In genomic region chr17:18371455-18371854, GRCh38 we compare ENCODE assay signal across 28 cellular contexts. TPM values are rescaled to one million over a fixed set of nuclear protein-coding genes. Genes with fewer than 3 reads are reported as not detected.
DNase-seq lines count a peak whose midpoint lies in the region; ATAC-seq, FAIRE-seq and TF ChIP-seq lines count a peak whose summit lies in the region.
"Had no signal": no experiment of that assay in that cellular context is flagged by ENCODE, and none has a peak within 500 bp of the region (broad histone marks: within the 10 kb centered on the region; RNA-seq: fewer than 3 reads in every experiment).

No MANE protein-coding gene starts in this region.

- no peak for ATAC-seq in K562
- ATAC-seq in GM18498 (IDR thresholded peaks at IDR 0.05; ENCODE audit: unreplicated experiment) = no peak
- ATAC-seq: HepG2, Panc1, SK-N-SH treated with all-trans-retinoic acid at 6 μM for 48 hours, T-cell had no signal

- H3K9me1 ChIP-seq in K562 (ENCODE audit: control insufficient read depth, insufficient read depth, low read length) = no peaks in the 10 kb centered on the region

- no peaks in the 10 kb centered on the region for H4K20me1 ChIP-seq in BLaER1 treated with 17β-estradiol and CSF1 and Interleukin-3, amounts not matched to agents 10 nM and 100 nM
- H4K20me1 ChIP-seq in KMS-11 (ENCODE audit: insufficient read depth) (no peaks in the 10 kb centered on the region), K562 (replicated peaks; ENCODE audit: control insufficient read depth, insufficient read depth, low read length) (no peaks in the 10 kb centered on the region)
- H4K20me1 ChIP-seq: BLaER1 had no signal

- peaks cover 4 to 19% (median 10%) of the 10 kb centered on the region in 11 experiments; a peak in 15 of 22 replicates for H3K9me3 ChIP-seq in BLaER1 treated with 17β-estradiol and CSF1 and Interleukin-3, amounts not matched to agents 10 nM and 100 nM (replicated peaks in 1 of 11)
- H3K9me3 ChIP-seq in K562 (replicated peaks; ENCODE audit: control insufficient read depth, insufficient read depth, low read depth, low read length) (no peaks in the 10 kb centered on the region), neuronal stem cell (replicated peaks in 1 of 2; ENCODE audit: control insufficient read depth in 2 of 2, insufficient read depth in 1 of 2, low read depth in 1 of 2, low read length in 2 of 2) (no peaks in the 10 kb centered on the region)

- no peak for TF ChIP-seq POLR2A in K562 (conservative IDR thresholded peaks at IDR 0.05)

- 18% methylated on average over 7 of the region's 7 CpGs for WGBS in K562 (ENCODE audit: insufficient coverage, low coverage, missing lambda C conversion rate)
- WGBS in neuronal stem cell (ENCODE audit: extremely low coverage in 2 of 2, insufficient read length in 2 of 2, insufficient replicate concordance in 1 of 2), 2 donors = no CpG with 5 or more reads among the region's 7 CpGs

- no peak overlapping the region for H2BK15ac ChIP-seq in neuronal stem cell (ENCODE audit: low read length)

- H3K14ac ChIP-seq in neuronal stem cell (ENCODE audit: low read length) = no peak overlapping the region

- peak overlapping the region in 6 of 11 experiments; percentile 10 to 43 (median 26); a peak in 6 of 22 replicates for H3K4me2 ChIP-seq in BLaER1 treated with 17β-estradiol and CSF1 and Interleukin-3, amounts not matched to agents 10 nM and 100 nM
- H3K4me2 ChIP-seq in KMS-11 (peak overlapping the region; percentile 57), K562 (ENCODE audit: insufficient read depth, low read length) (no peak overlapping the region), neuronal stem cell (ENCODE audit: insufficient read depth, low read length, poor library complexity, severe bottlenecking) (no peak overlapping the region)
- H3K4me2 ChIP-seq: BLaER1 had no signal

- DNase-seq in GM06990 (ENCODE audit: extremely low read depth, insufficient read length) (peak; percentile 32), K562 (ENCODE audit: extremely low read depth in 1 of 4, low spot score in 3 of 4) (no peak), neuronal stem cell (ENCODE audit: low spot score) (no peak), GM10248 (ENCODE audit: extremely low spot score) (no peak)
- DNase-seq: ACHN; Calu3; CD4-positive, alpha-beta memory T cell; DMS153; GDM1; KG1; MV-4-11; NCI-H1105 treated with DMSO at 0.1 percent for 48 hours; NCI-H2029 treated with DMSO at 0.1 percent for 48 hours; NCI-H226; NCI-H510A treated with DMSO at 0.1 percent for 48 hours; NCI-H748 treated with DMSO at 0.1 percent for 48 hours; NK-92 treated with Interleukin-12 subunit alpha and Interleukin-12 subunit beta, amount 100 ng/mL, for 24 hours; T-cell had no signal

- no peaks in the 10 kb centered on the region for H3K27me3 ChIP-seq in BLaER1 treated with 17β-estradiol and CSF1 and Interleukin-3, amounts not matched to agents 10 nM and 100 nM
- H3K27me3 ChIP-seq in GM06990 (replicated peaks; ENCODE audit: control insufficient read depth, insufficient read depth, low read length) (no peaks in the 10 kb centered on the region; the same call in 1 of the 2 replicates), KMS-11 (ENCODE audit: insufficient read depth, low read depth) (no peaks in the 10 kb centered on the region), K562 (ENCODE audit: control insufficient read depth in 2 of 2, insufficient read depth in 2 of 2, low read length in 2 of 2) (no peaks in the 10 kb centered on the region), neuronal stem cell (ENCODE audit: control insufficient read depth in 3 of 3, insufficient read depth in 3 of 3, low read depth in 1 of 3, low read length in 3 of 3) (peaks cover 0 to 4% (median 0%) of the 10 kb centered on the region in 3 experiments)
- H3K27me3 ChIP-seq: BLaER1 had no signal

- H3K4me1 ChIP-seq in BLaER1 treated with 17β-estradiol and CSF1 and Interleukin-3, amounts not matched to agents 10 nM and 100 nM = peaks cover 5 to 18% (median 11%) of the 10 kb centered on the region in 10 experiments
- peaks cover 44% of the 10 kb centered on the region for H3K4me1 ChIP-seq in KMS-11 (ENCODE audit: low read depth, poor library complexity, severe bottlenecking)
- H3K4me1 ChIP-seq in K562 (replicated peaks in 1 of 2; ENCODE audit: control insufficient read depth in 2 of 2, insufficient read depth in 2 of 2, low read length in 2 of 2) = peaks cover 0 to 3% of the 10 kb centered on the region in 2 experiments; a peak in 2 of 5 replicates
- no peaks in the 10 kb centered on the region for H3K4me1 ChIP-seq in neuronal stem cell (ENCODE audit: control insufficient read depth in 2 of 2, insufficient read depth in 1 of 2, low read depth in 1 of 2, low read length in 2 of 2)

- in situ Hi-C loops in K562 (cut with MboI) = no loop called here

- no peak overlapping the region for H3K4me3 ChIP-seq in BLaER1 treated with 17β-estradiol and CSF1 and Interleukin-3, amounts not matched to agents 10 nM and 100 nM
- H3K4me3 ChIP-seq in GM06990 (replicated peaks; ENCODE audit: low read depth, low read length) (no peak overlapping the region), KMS-11 (IDR thresholded peaks at IDR 0.05; ENCODE audit: insufficient read depth, low read depth, low read length) (no peak overlapping the region), K562 (no peak overlapping the region), neuronal stem cell (ENCODE audit: low read length in 2 of 2) (no peak overlapping the region)
- H3K4me3 ChIP-seq: BLaER1 had no signal

- H3K23ac ChIP-seq in neuronal stem cell (ENCODE audit: low read depth, low read length, poor library complexity) = no peak overlapping the region

- FAIRE-seq in K562 (lab: Jason Lieb, UNC) = no peak
- FAIRE-seq: GM19239, H54, HepG2 had no signal

- TF ChIP-seq RAD21 in K562 (CRISPR knock-in tag; conservative IDR thresholded peaks at IDR 0.05 in 1 of 2, IDR thresholded peaks at IDR 0.05 in 1 of 2) = no peak

- no peak overlapping the region for H3K4ac ChIP-seq in neuronal stem cell (ENCODE audit: low read length)

- no peak overlapping the region for H4K8ac ChIP-seq in neuronal stem cell (ENCODE audit: low read depth, low read length)

- H2BK120ac ChIP-seq in neuronal stem cell (ENCODE audit: low read depth, low read length) = no peak overlapping the region

- H3K36me3 ChIP-seq in BLaER1 treated with 17β-estradiol and CSF1 and Interleukin-3, amounts not matched to agents 10 nM and 100 nM = peaks cover 0 to 3% (median 0%) of the 10 kb centered on the region in 11 experiments; a peak in 1 of 22 replicates
- H3K36me3 ChIP-seq in GM06990 (ENCODE audit: control insufficient read depth, insufficient read depth, low read length) (no peaks in the 10 kb centered on the region), KMS-11 (ENCODE audit: insufficient read depth) (no peaks in the 10 kb centered on the region), K562 (ENCODE audit: control insufficient read depth, insufficient read depth, low read length) (no peaks in the 10 kb centered on the region), neuronal stem cell (replicated peaks in 1 of 2; ENCODE audit: control insufficient read depth in 2 of 2, insufficient read depth in 2 of 2, low read length in 2 of 2) (no peaks in the 10 kb centered on the region)
- H3K36me3 ChIP-seq: BLaER1 had no signal

- H4K91ac ChIP-seq in neuronal stem cell (ENCODE audit: low read depth, low read length, poor library complexity) = no peak overlapping the region

- TF ChIP-seq CTCF in GM06990 (IDR thresholded peaks at IDR 0.05; ENCODE audit: insufficient read depth, low read length, poor library complexity, severe bottlenecking) (no peak), KMS-11 (conservative IDR thresholded peaks at IDR 0.05; ENCODE audit: low read depth, low read length) (no peak), K562 (IDR thresholded peaks at IDR 0.05 in 2 of 3, conservative IDR thresholded peaks at IDR 0.05 in 1 of 3; ENCODE audit: insufficient read depth in 2 of 3, low read depth in 1 of 3, low read length in 3 of 3) (no peak), GM10248 (IDR thresholded peaks at IDR 0.05; ENCODE audit: control extremely low read depth, extremely low read depth, low read depth, missing control alignments) (no peak)

- H2AFZ ChIP-seq in KMS-11 (ENCODE audit: low read depth) (peak overlapping the region; percentile 30), K562 (ENCODE audit: low read depth, low read length) (no peak overlapping the region), neuronal stem cell (ENCODE audit: low read length) (no peak overlapping the region)

- H3K9ac ChIP-seq in BLaER1 treated with 17β-estradiol and CSF1 and Interleukin-3, amounts not matched to agents 10 nM and 100 nM = no peak overlapping the region
- 0 out of 2 replicates have a peak overlapping the region, but pooled peaks have one; percentile 22 for H3K9ac ChIP-seq in KMS-11
- no peak overlapping the region for H3K9ac ChIP-seq in K562 (ENCODE audit: insufficient read depth in 1 of 2, low read depth in 2 of 2, low read length in 2 of 2)
- H3K9ac ChIP-seq in neuronal stem cell (ENCODE audit: low read depth, low read length, poor library complexity) = no peak overlapping the region
- H3K9ac ChIP-seq: BLaER1 had no signal

- H2BK5ac ChIP-seq in neuronal stem cell (ENCODE audit: low read length) = no peak overlapping the region

- H3K27ac ChIP-seq in BLaER1 treated with 17β-estradiol and CSF1 and Interleukin-3, amounts not matched to agents 10 nM and 100 nM = no peak overlapping the region
- peak overlapping the region; percentile 65 for H3K27ac ChIP-seq in KMS-11
- no peak overlapping the region for H3K27ac ChIP-seq in K562 (ENCODE audit: extremely low read depth, low read depth, low read length)
- no peak overlapping the region for H3K27ac ChIP-seq in neuronal stem cell (replicated peaks; ENCODE audit: low read length)
- H3K27ac ChIP-seq: BLaER1 had no signal

- no peak for TF ChIP-seq EP300 in K562 (IDR thresholded peaks at IDR 0.05; ENCODE audit: low read length)

- no peak overlapping the region for H2AK5ac ChIP-seq in neuronal stem cell (ENCODE audit: low read depth, low read length)

- POLR2A ChIA-PET in K562 (lab: Yijun Ruan, JAX) = no interaction called here
- POLR2A ChIA-PET in GM10248 (lab: Yijun Ruan, JAX) = no interaction called here

- CTCF ChIA-PET in K562 (lab: Yijun Ruan, JAX; ENCODE audit: low intra/inter-chr PET ratio) = no interaction called here
- CTCF ChIA-PET in GM10248 (lab: Yijun Ruan, JAX) = no interaction called here

- no peaks in the 10 kb centered on the region for H3K79me1 ChIP-seq in neuronal stem cell (ENCODE audit: low read depth, low read length)

- H3K18ac ChIP-seq in neuronal stem cell (ENCODE audit: low read length) = no peak overlapping the region

- no TSS peak for BruUV-seq in K562 (replicated peaks; lab: Mats Ljungman, UMichigan)

- no peaks in the 10 kb centered on the region for H3K79me2 ChIP-seq in KMS-11 (ENCODE audit: insufficient read depth, low read depth)
- H3K79me2 ChIP-seq in K562 (ENCODE audit: control insufficient read depth, insufficient read depth, low read length) = no peaks in the 10 kb centered on the region

- no peak overlapping the region for H2BK12ac ChIP-seq in neuronal stem cell (ENCODE audit: low read length)

- intact Hi-C loops in K562 (cut with micrococcal nuclease) = no loop called here

RNA-seq across cellular contexts. Expression of gene EVPLL, which starts 6.1 kb away (rescaled TPM):
- not detected in 2 replicates for total RNA-seq in K562 (2011; cell fraction: chromatin; rRNA removed; ENCODE audit: low replicate concordance)
- not detected in 2 replicates for total RNA-seq in K562 (2011; cell fraction: nucleolus; rRNA removed)
- not detected in 2 replicates for total RNA-seq in K562 (2011; cell fraction: nucleoplasm; rRNA removed)
- not detected in 2 replicates for total RNA-seq in K562 (2014; rRNA removed)
- not detected in 2 replicates for total RNA-seq in K562 (2014; rRNA removed; fragmentation: Illumina TruSeq; extraction: Trizol)
- not detected in 2 replicates for total RNA-seq in K562 (2015; rRNA removed; fragmentation: Illumina TruSeq; extraction: Trizol)
- total RNA-seq in K562 (2021) = not detected in 2 replicates
- not detected in 2 replicates for polyA plus RNA-seq in K562 (2011; rRNA removed)
- not detected in 2 replicates for polyA plus RNA-seq in K562 (2011; cell fraction: cytosol; rRNA removed)
- not detected in 2 replicates for polyA plus RNA-seq in K562 (2011; cell fraction: nucleus; rRNA removed)
- polyA plus RNA-seq in K562 (2012) = not detected in 2 replicates
- polyA plus RNA-seq in K562 (2014; fragmentation: Illumina TruSeq; extraction: Trizol) = not detected in 2 replicates
- not detected for polyA plus RNA-seq in K562 (2014; fragmentation: Nextera tagmentation; extraction: Ambion mirVana)
- not detected in 2 replicates for polyA plus RNA-seq in K562 (2014; rRNA removed)
- not detected in 2 replicates for polyA minus RNA-seq in K562 (2011; rRNA and poly(A)+ RNA removed)
- polyA minus RNA-seq in K562 (2011; cell fraction: cytosol; rRNA and poly(A)+ RNA removed) = not detected in 2 replicates
- polyA minus RNA-seq in K562 (2011; cell fraction: nucleus; rRNA and poly(A)+ RNA removed) = not detected in 2 replicates
- polyA plus RNA-seq in neuronal stem cell (2013, experiment 1 of 2) = not detected
- not detected for polyA plus RNA-seq in neuronal stem cell (2013, experiment 2 of 2)
- total RNA-seq: CD4-positive, alpha-beta memory T cell; Daoy; T-cell had no signal
- polyA plus RNA-seq: CD4-positive, alpha-beta memory T cell; HepG2 had no signal

RNA-seq across cellular contexts. Expression of gene SHMT1, which starts 8.1 kb away (rescaled TPM):
- total RNA-seq in K562 (2011; cell fraction: chromatin; rRNA removed; ENCODE audit: low replicate concordance) = 38.5 and 63.2 TPM in 2 replicates
- 29.9 and 31.7 TPM in 2 replicates for total RNA-seq in K562 (2011; cell fraction: nucleolus; rRNA removed)
- total RNA-seq in K562 (2011; cell fraction: nucleoplasm; rRNA removed) = 36.2 and 36.6 TPM in 2 replicates
- total RNA-seq in K562 (2014; rRNA removed) = 23.3 and 29.8 TPM in 2 replicates
- 15.7 and 18.0 TPM in 2 replicates for total RNA-seq in K562 (2014; rRNA removed; fragmentation: Illumina TruSeq; extraction: Trizol)
- 23.9 and 26.5 TPM in 2 replicates for total RNA-seq in K562 (2015; rRNA removed; fragmentation: Illumina TruSeq; extraction: Trizol)
- 30.7 and 31.2 TPM in 2 replicates for total RNA-seq in K562 (2021)
- polyA plus RNA-seq in K562 (2011; rRNA removed) = 18.1 and 20.0 TPM in 2 replicates
- polyA plus RNA-seq in K562 (2011; cell fraction: cytosol; rRNA removed) = 21.9 and 29.0 TPM in 2 replicates
- 20.7 and 22.9 TPM in 2 replicates for polyA plus RNA-seq in K562 (2011; cell fraction: nucleus; rRNA removed)
- polyA plus RNA-seq in K562 (2012) = 21.8 and 26.1 TPM in 2 replicates
- polyA plus RNA-seq in K562 (2014; fragmentation: Illumina TruSeq; extraction: Trizol) = 25.4 and 30.2 TPM in 2 replicates
- polyA plus RNA-seq in K562 (2014; fragmentation: Nextera tagmentation; extraction: Ambion mirVana) = 1 to 10 TPM; 3.3 to 5.6 TPM
- 23.9 and 26.1 TPM in 2 replicates for polyA plus RNA-seq in K562 (2014; rRNA removed)
- 12.8 and 14.1 TPM in 2 replicates for polyA minus RNA-seq in K562 (2011; rRNA and poly(A)+ RNA removed)
- 13.5 and 17.3 TPM in 2 replicates for polyA minus RNA-seq in K562 (2011; cell fraction: cytosol; rRNA and poly(A)+ RNA removed)
- polyA minus RNA-seq in K562 (2011; cell fraction: nucleus; rRNA and poly(A)+ RNA removed) = 11.6 and 15.1 TPM in 2 replicates
- 24.6 TPM for polyA plus RNA-seq in neuronal stem cell (2013, experiment 1 of 2)
- 24.0 TPM for polyA plus RNA-seq in neuronal stem cell (2013, experiment 2 of 2)

RNA-seq across cellular contexts. Expression of gene SMCR8, which starts 56.4 kb away (rescaled TPM):
- total RNA-seq in K562 (2011; cell fraction: chromatin; rRNA removed; ENCODE audit: low replicate concordance) = 11.8 and 21.8 TPM in 2 replicates
- 11.7 and 16.5 TPM in 2 replicates for total RNA-seq in K562 (2011; cell fraction: nucleolus; rRNA removed)
- 10.4 and 12.3 TPM in 2 replicates for total RNA-seq in K562 (2011; cell fraction: nucleoplasm; rRNA removed)
- total RNA-seq in K562 (2014; rRNA removed) = 4.9 and 6.4 TPM in 2 replicates
- 4.9 and 5.3 TPM in 2 replicates for total RNA-seq in K562 (2014; rRNA removed; fragmentation: Illumina TruSeq; extraction: Trizol)
- 7.2 and 7.5 TPM in 2 replicates for total RNA-seq in K562 (2015; rRNA removed; fragmentation: Illumina TruSeq; extraction: Trizol)
- total RNA-seq in K562 (2021) = 7.8 and 8.8 TPM in 2 replicates
- 3.8 and 3.9 TPM in 2 replicates for polyA plus RNA-seq in K562 (2011; rRNA removed)
- 3.5 and 3.6 TPM in 2 replicates for polyA plus RNA-seq in K562 (2011; cell fraction: cytosol; rRNA removed)
- 3.0 and 4.5 TPM in 2 replicates for polyA plus RNA-seq in K562 (2011; cell fraction: nucleus; rRNA removed)
- polyA plus RNA-seq in K562 (2012) = 6.3 and 7.8 TPM in 2 replicates
- polyA plus RNA-seq in K562 (2014; fragmentation: Illumina TruSeq; extraction: Trizol) = 7.1 and 7.3 TPM in 2 replicates
- polyA plus RNA-seq in K562 (2014; fragmentation: Nextera tagmentation; extraction: Ambion mirVana) = under 1 TPM; 0.25 to 0.37 TPM
- 3.2 and 4.3 TPM in 2 replicates for polyA plus RNA-seq in K562 (2014; rRNA removed)
- polyA minus RNA-seq in K562 (2011; rRNA and poly(A)+ RNA removed) = 6.5 and 7.5 TPM in 2 replicates
- polyA minus RNA-seq in K562 (2011; cell fraction: cytosol; rRNA and poly(A)+ RNA removed) = 5.4 and 5.6 TPM in 2 replicates
- polyA minus RNA-seq in K562 (2011; cell fraction: nucleus; rRNA and poly(A)+ RNA removed) = 5.1 and 6.4 TPM in 2 replicates
- 4.7 TPM for polyA plus RNA-seq in neuronal stem cell (2013, experiment 1 of 2)
- polyA plus RNA-seq in neuronal stem cell (2013, experiment 2 of 2) = 4.8 TPM

RNA-seq across cellular contexts. Expression of gene TOP3A, which starts 56.7 kb away (rescaled TPM):
- 134 and 180 TPM in 2 replicates for total RNA-seq in K562 (2011; cell fraction: chromatin; rRNA removed; ENCODE audit: low replicate concordance)
- total RNA-seq in K562 (2011; cell fraction: nucleolus; rRNA removed) = 87.6 and 109 TPM in 2 replicates
- 107 and 108 TPM in 2 replicates for total RNA-seq in K562 (2011; cell fraction: nucleoplasm; rRNA removed)
- 25.5 and 33.2 TPM in 2 replicates for total RNA-seq in K562 (2014; rRNA removed)
- 24.7 and 25.6 TPM in 2 replicates for total RNA-seq in K562 (2014; rRNA removed; fragmentation: Illumina TruSeq; extraction: Trizol)
- 27.0 and 30.0 TPM in 2 replicates for total RNA-seq in K562 (2015; rRNA removed; fragmentation: Illumina TruSeq; extraction: Trizol)
- total RNA-seq in K562 (2021) = 48.2 and 49.7 TPM in 2 replicates
- 18.3 and 23.0 TPM in 2 replicates for polyA plus RNA-seq in K562 (2011; rRNA removed)
- polyA plus RNA-seq in K562 (2011; cell fraction: cytosol; rRNA removed) = 10.3 and 14.3 TPM in 2 replicates
- polyA plus RNA-seq in K562 (2011; cell fraction: nucleus; rRNA removed) = 28.2 and 40.0 TPM in 2 replicates
- 21.5 and 22.5 TPM in 2 replicates for polyA plus RNA-seq in K562 (2012)
- polyA plus RNA-seq in K562 (2014; fragmentation: Illumina TruSeq; extraction: Trizol) = 25.8 TPM in 2 replicates
- 1 to 10 TPM; 5.2 to 7.6 TPM for polyA plus RNA-seq in K562 (2014; fragmentation: Nextera tagmentation; extraction: Ambion mirVana)
- 16.4 and 22.7 TPM in 2 replicates for polyA plus RNA-seq in K562 (2014; rRNA removed)
- polyA minus RNA-seq in K562 (2011; rRNA and poly(A)+ RNA removed) = 40.2 and 45.8 TPM in 2 replicates
- 20.1 and 24.0 TPM in 2 replicates for polyA minus RNA-seq in K562 (2011; cell fraction: cytosol; rRNA and poly(A)+ RNA removed)
- 33.1 and 42.0 TPM in 2 replicates for polyA minus RNA-seq in K562 (2011; cell fraction: nucleus; rRNA and poly(A)+ RNA removed)
- 18.5 TPM for polyA plus RNA-seq in neuronal stem cell (2013, experiment 1 of 2)
- 19.5 TPM for polyA plus RNA-seq in neuronal stem cell (2013, experiment 2 of 2)

Comparison
In these comparisons a context has a peak if more than half of its experiments do, and no peak if none do; other contexts are left out.
1. H3K4me2 ChIP-seq: peak in BLaER1 treated with 17β-estradiol and CSF1 and Interleukin-3, amounts not matched to agents 10 nM and 100 nM (6 of 11) and KMS-11 (single experiment); none in K562 (single experiment) and neuronal stem cell (single experiment).